ENCODE assay signal across 8 cellular contexts in genomic region chr14:105087308-105087962, GRCh38. TPM values are rescaled to one million over a fixed set of nuclear protein-coding genes. Genes with fewer than 3 reads are reported as not detected.
DNase-seq lines count a peak whose midpoint lies in the region; ATAC-seq, FAIRE-seq and TF ChIP-seq lines count a peak whose summit lies in the region.

No MANE protein-coding gene starts in this region.

- TF ChIP-seq CTCF in BJ (IDR thresholded peaks at IDR 0.05; ENCODE audit: insufficient read depth, low read depth, low read length) (no peak), GM20000 (IDR thresholded peaks at IDR 0.05; ENCODE audit: extremely low read depth, missing control alignments) (no peak), endothelial cell of umbilical vein (IDR thresholded peaks at IDR 0.05; ENCODE audit: extremely low read depth in 1 of 2, insufficient read depth in 1 of 2, low read depth in 1 of 2, low read length in 2 of 2) (no peak), vagina (IDR thresholded peaks at IDR 0.05) (no peak)

- no peak for DNase-seq in BJ (ENCODE audit: low read depth)
- peak; percentile 82 for DNase-seq in GM20000 (ENCODE audit: low spot score)
- peak; percentile 42 for DNase-seq in RPMI8226
- DNase-seq in endothelial cell of umbilical vein (ENCODE audit: low read depth, low spot score) = no peak
- DNase-seq in vagina (ENCODE audit: extremely low spot score in 2 of 2) = no peak

- no TSS peak for BruUV-seq in endothelial cell of umbilical vein (replicated peaks; lab: Mats Ljungman, UMichigan)

- peak overlapping the region; percentile 13 for H3K9ac ChIP-seq in endothelial cell of umbilical vein (replicated peaks; ENCODE audit: extremely low read depth, insufficient read depth, low read length)
- no peak overlapping the region for H3K9ac ChIP-seq in muscle layer of colon (ENCODE audit: low read length)

- TF ChIP-seq POLR2A in endothelial cell of umbilical vein (IDR thresholded peaks at IDR 0.05; ENCODE audit: low read depth, low read length) (no peak), vagina (IDR thresholded peaks at IDR 0.05) (peak in 1 of 2 donors; percentile 34)

- no peaks in the 10 kb centered on the region for H3K9me1 ChIP-seq in endothelial cell of umbilical vein (replicated peaks; ENCODE audit: control insufficient read depth, extremely low read depth, insufficient read depth, low read length)

- H3K36me3 ChIP-seq in BJ (ENCODE audit: control insufficient read depth, insufficient read depth, low read length) (no peaks in the 10 kb centered on the region), endothelial cell of umbilical vein (ENCODE audit: control insufficient read depth in 2 of 2, extremely low read depth in 1 of 2, insufficient read depth in 2 of 2, low read length in 2 of 2) (no peaks in the 10 kb centered on the region), muscle layer of colon (ENCODE audit: insufficient read depth, low read length) (no peaks in the 10 kb centered on the region), vagina (no peaks in the 10 kb centered on the region)

- POLR2A ChIA-PET in BJ (lab: Charles Lee) = no interaction called here
- POLR2A ChIA-PET in endothelial cell of umbilical vein (lab: Charles Lee) = no interaction called here

- peaks cover 19% of the 10 kb centered on the region for H3K4me1 ChIP-seq in endothelial cell of umbilical vein (ENCODE audit: control insufficient read depth, extremely low read depth, insufficient read depth, low read length)
- peaks cover 33% of the 10 kb centered on the region for H3K4me1 ChIP-seq in muscle layer of colon (ENCODE audit: insufficient read depth, low read length)
- H3K4me1 ChIP-seq in vagina = peaks cover 44% of the 10 kb centered on the region

- H3K4me3 ChIP-seq in BJ (ENCODE audit: low read depth, low read length) (peak overlapping the region; percentile 63), endothelial cell of umbilical vein (replicated peaks in 1 of 3; ENCODE audit: insufficient read depth in 1 of 3, low read depth in 1 of 3, low read length in 3 of 3) (peak overlapping the region; percentile 25 to 39 (median 30)), muscle layer of colon (ENCODE audit: low read depth in 1 of 2, low read length in 2 of 2) (peak overlapping the region; percentile 61 to 63), vagina (peak overlapping the region; percentile 57 to 64)

- peak overlapping the region; percentile 94 for H2AFZ ChIP-seq in endothelial cell of umbilical vein (ENCODE audit: low read depth, low read length)

- H3K4me2 ChIP-seq in endothelial cell of umbilical vein (ENCODE audit: insufficient read depth, low read length) = peak overlapping the region; percentile 70

- intact Hi-C loops in endothelial cell of umbilical vein (cut with micrococcal nuclease) (loop anchor here (1.0 kb wide), 1 partner anchor 191 kb away; no protein-coding TSS in a partner anchor), vagina (cut with DNase I) (loop anchor here (5.0 kb wide), 1 partner anchor 395 kb away; no protein-coding TSS in a partner anchor)

- CTCF ChIA-PET in BJ (lab: Yijun Ruan, JAX) = interaction anchor here (0.6 to 2.4 kb wide), 13 partner anchors 14 to 323 kb away, joined by 3 to 20 read pairs (median 3); no protein-coding TSS in a partner anchor
- CTCF ChIA-PET in endothelial cell of umbilical vein (lab: Charles Lee) = interaction anchor here (0.7 to 2.8 kb wide), 22 partner anchors 10 to 441 kb away, joined by 3 to 16 read pairs (median 4); partner anchors contain the start of genes AHNAK2 and GPR132

- no peaks in the 10 kb centered on the region for H3K9me3 ChIP-seq in endothelial cell of umbilical vein (replicated peaks; ENCODE audit: control insufficient read depth, insufficient read depth, low read length)
- no peaks in the 10 kb centered on the region for H3K9me3 ChIP-seq in muscle layer of colon (ENCODE audit: low read length)
- no peaks in the 10 kb centered on the region for H3K9me3 ChIP-seq in vagina

- no peaks in the 10 kb centered on the region; the same call in 1 of the 2 replicates for H3K27me3 ChIP-seq in BJ (ENCODE audit: control insufficient read depth, insufficient read depth, low read length)
- peaks cover 0 to 2% of the 10 kb centered on the region in 2 experiments for H3K27me3 ChIP-seq in endothelial cell of umbilical vein (ENCODE audit: control insufficient read depth in 2 of 2, insufficient read depth in 2 of 2, low read length in 2 of 2)
- H3K27me3 ChIP-seq in muscle layer of colon (ENCODE audit: control insufficient read depth in 1 of 2, insufficient read depth in 2 of 2, low read length in 2 of 2) = no peaks in the 10 kb centered on the region
- H3K27me3 ChIP-seq in vagina = no peaks in the 10 kb centered on the region

- dilution Hi-C loops in endothelial cell of umbilical vein (cut with MboI; ENCODE audit: extremely low pct_ligation_motif_present, low sequenced_read_pairs) = no loop called here

- ATAC-seq in GM18519 (IDR thresholded peaks at IDR 0.05; ENCODE audit: low FRiP score, unreplicated experiment) (no peak), GM18909 (IDR thresholded peaks at IDR 0.05; ENCODE audit: poor library complexity, unreplicated experiment) (no peak)

- no peaks in the 10 kb centered on the region for H4K20me1 ChIP-seq in endothelial cell of umbilical vein (replicated peaks; ENCODE audit: control insufficient read depth, extremely low read depth, insufficient read depth, low read length)

- H3K79me2 ChIP-seq in endothelial cell of umbilical vein (ENCODE audit: control insufficient read depth, insufficient read depth, low read length) = no peaks in the 10 kb centered on the region

- H3K27ac ChIP-seq in endothelial cell of umbilical vein (ENCODE audit: insufficient read depth, low read depth, low read length) = no peak overlapping the region
- peak overlapping the region; percentile 67 for H3K27ac ChIP-seq in muscle layer of colon (ENCODE audit: low read depth, low read length)
- peak overlapping the region; percentile 88 for H3K27ac ChIP-seq in vagina

- no peak for FAIRE-seq in endothelial cell of umbilical vein (lab: Jason Lieb, UNC)

TF ChIP-seq in endothelial cell of umbilical vein, 7 proteins besides CTCF, POLR2A, EP300 and RAD21:
- TF ChIP-seq FOS (IDR thresholded peaks at IDR 0.05; ENCODE audit: borderline replicate concordance, insufficient read depth, low read length) (no peak), POLR2AphosphoS5 (IDR thresholded peaks at IDR 0.05; ENCODE audit: insufficient read depth, low read depth, low read length) (peak; percentile 14)

RNA-seq across cellular contexts. Expression of gene GPR132, which starts 22.2 kb away (rescaled TPM):
- polyA plus RNA-seq in BJ (2011; rRNA removed) (0.06 and 0.13 TPM in 2 replicates), endothelial cell of umbilical vein (not detected in 2 replicates)
- not detected in 2 replicates for polyA minus RNA-seq in BJ (2011; rRNA and poly(A)+ RNA removed)
- total RNA-seq in endothelial cell of umbilical vein (not detected in 2 replicates), vagina (9.1 TPM)
- 0.03 TPM in 1 of 2 replicates, not detected in the other for polyA plus RNA-seq in endothelial cell of umbilical vein (2011; cell fraction: cytosol; rRNA removed)
- polyA plus RNA-seq in endothelial cell of umbilical vein (2011; cell fraction: nucleus; rRNA removed) = not detected in 2 replicates
- 0.13 and 0.30 TPM in 2 replicates for polyA plus RNA-seq in endothelial cell of umbilical vein (2012)
- 0.56 TPM in 1 of 2 replicates, not detected in the other for polyA minus RNA-seq in endothelial cell of umbilical vein
- not detected for polyA minus RNA-seq in endothelial cell of umbilical vein (2011; cell fraction: cytosol; rRNA and poly(A)+ RNA removed)
- not detected in 2 replicates for polyA minus RNA-seq in endothelial cell of umbilical vein (2011; cell fraction: nucleus; rRNA and poly(A)+ RNA removed)

Comparison
In these comparisons a context has a peak if more than half of its experiments do, and no peak if none do; other contexts are left out.
1. DNase-seq: peak in GM20000 (single experiment) and RPMI8226 (single experiment); none in BJ (single experiment), endothelial cell of umbilical vein (single experiment) and vagina (0 of 2).
2. RNA of gene GPR132, which starts 22.2 kb away (total RNA-seq): 9.1 TPM in vagina (single experiment); not detected in endothelial cell of umbilical vein; every median in the first group is over 10 times any median in the second.
3. Peak in every context shown above with its lines, with median percentiles within 50 percentile points of each other: H3K4me3 ChIP-seq.